ENCODE assay signal across 1 cellular context in genomic region chr20:56774873-56775272, GRCh38.
TF ChIP-seq lines count a peak whose summit lies in the region.

No MANE protein-coding gene starts in this region.

TF ChIP-seq in GM23338, 12 proteins besides CTCF, POLR2A, EP300 and RAD21 (continued from another document):
- TF ChIP-seq CREB1 (CRISPR knock-in tag; IDR thresholded peaks at IDR 0.05; ENCODE audit: low read depth) (no peak), ETS1 (IDR thresholded peaks at IDR 0.05) (no peak), ZNF331 (CRISPR knock-in tag; IDR thresholded peaks at IDR 0.05; ENCODE audit: low read depth) (no peak), POLR2AphosphoS5 (IDR thresholded peaks at IDR 0.05; ENCODE audit: low read depth) (no peak), STAT1 (IDR thresholded peaks at IDR 0.05; ENCODE audit: unreplicated experiment) (no peak), ZNF462 (CRISPR knock-in tag; IDR thresholded peaks at IDR 0.05) (no peak)
TF ChIP-seq in GM23338: peak in this region for 0.
